In genomic region chr18:47912343-47912742, GRCh38 we compare ENCODE assay signal across 11 cellular contexts. TPM values are rescaled to one million over a fixed set of nuclear protein-coding genes. Genes with fewer than 3 reads are reported as not detected.
DNase-seq lines count a peak whose midpoint lies in the region; ATAC-seq lines count a peak whose summit lies in the region.
"Had no signal": no experiment of that assay in that cellular context is flagged by ENCODE, and none has a peak within 500 bp of the region (broad histone marks: within the 10 kb centered on the region; RNA-seq: fewer than 3 reads in every experiment).

No MANE protein-coding gene starts in this region.

- no peaks in the 10 kb centered on the region for H3K27me3 Mint-ChIP-seq in effector memory CD8-positive, alpha-beta T cell

- no peaks in the 10 kb centered on the region for H3K36me3 ChIP-seq in muscle layer of duodenum (ENCODE audit: control insufficient read depth in 1 of 2, insufficient read depth in 2 of 2, low read length in 2 of 2)
- H3K36me3 ChIP-seq in aorta (ENCODE audit: control insufficient read depth in 1 of 2, insufficient read depth in 2 of 2, low read length in 1 of 2): no peaks in the 10 kb centered on the region

- WGBS in aorta, 2 donors: 34 to 57% methylated on average over 1 of the region's 1 CpG

- H3K27ac Mint-ChIP-seq in effector memory CD8-positive, alpha-beta T cell: peak overlapping the region; percentile 7 to 32

- no peak overlapping the region for H3K4me3 ChIP-seq in muscle layer of duodenum (ENCODE audit: low read depth in 1 of 2, low read length in 2 of 2)
- no peak overlapping the region for H3K4me3 ChIP-seq in aorta (ENCODE audit: low read length in 2 of 2)

- DNase-seq in stimulated activated CD4-positive, alpha-beta T cell treated with anti-CD3 and anti-CD28 coated beads, Interleukin-15, amount 100 ng/mL, for 24 hours: peak; percentile 42
- no peak for DNase-seq in stimulated activated CD4-positive, alpha-beta T cell treated with anti-CD3 and anti-CD28 coated beads, Interleukin-4, amount 100 ng/mL, for 4 hours
- no peak for DNase-seq in effector memory CD8-positive, alpha-beta T cell
- DNase-seq in aorta (no peak), A172 (ENCODE audit: low spot score) (no peak), DMS53 (lab: John Stamatoyannopoulos, UW) (no peak)
- DNase-seq: COR-L47, foreskin fibroblast had no signal

- H3K36me3 Mint-ChIP-seq in effector memory CD8-positive, alpha-beta T cell (ENCODE audit: insufficient read depth): peaks cover 3% of the 10 kb centered on the region

- H3K27me3 ChIP-seq in muscle layer of duodenum (ENCODE audit: low read depth, low read length): no peaks in the 10 kb centered on the region
- no peaks in the 10 kb centered on the region for H3K27me3 ChIP-seq in aorta (ENCODE audit: control insufficient read depth in 1 of 2, insufficient read depth in 2 of 2, low read length in 1 of 2)

- peaks cover 19 to 47% of the 10 kb centered on the region in 2 donors for H3K4me1 ChIP-seq in muscle layer of duodenum (ENCODE audit: control insufficient read depth in 1 of 2, insufficient read depth in 2 of 2, low read length in 2 of 2)
- peaks cover 0 to 9% of the 10 kb centered on the region in 2 donors for H3K4me1 ChIP-seq in aorta (ENCODE audit: control insufficient read depth in 1 of 2, insufficient read depth in 2 of 2, low read length in 2 of 2)

- no peak for ATAC-seq in effector memory CD8-positive, alpha-beta T cell (replicated peaks)
- ATAC-seq in aorta (ENCODE audit: low FRiP score) (peak; percentile 66), GM21737 (IDR thresholded peaks at IDR 0.05; ENCODE audit: unreplicated experiment) (no peak)

- peak overlapping the region in 1 of 2 donors; percentile 56 for H3K4me3 Mint-ChIP-seq in effector memory CD8-positive, alpha-beta T cell

- H3K9me3 Mint-ChIP-seq in effector memory CD8-positive, alpha-beta T cell: no peaks in the 10 kb centered on the region

- peaks cover 37 to 59% of the 10 kb centered on the region in 2 donors for H3K4me1 Mint-ChIP-seq in effector memory CD8-positive, alpha-beta T cell (ENCODE audit: low read depth in 2 of 2)

- peak overlapping the region; percentile 9 for H3K27ac ChIP-seq in muscle layer of duodenum (ENCODE audit: low read length)
- H3K27ac ChIP-seq in aorta (ENCODE audit: low read depth in 1 of 2, low read length in 2 of 2): no peak overlapping the region
- H3K27ac ChIP-seq: parathyroid adenoma had no signal

- H3K9me3 ChIP-seq in muscle layer of duodenum (ENCODE audit: control insufficient read depth in 1 of 2, low read length in 2 of 2): no peaks in the 10 kb centered on the region
- no peaks in the 10 kb centered on the region for H3K9me3 ChIP-seq in aorta (ENCODE audit: control insufficient read depth, low read length)

- intact Hi-C loops in aorta (cut with DNase I): no loop called here

RNA-seq across cellular contexts. Expression of gene SMAD2, which starts 18.1 kb away (rescaled TPM):
- 100 to 1,000 TPM; 120 to 137 TPM for total RNA-seq in aorta
- 10 to 100 TPM; 45.4 to 87.7 TPM for polyA plus RNA-seq in aorta
- total RNA-seq in A172 (2014; rRNA removed; shearing (Covaris generic)): 88.1 and 105 TPM in 2 replicates
